In the genomic region with DNA sequence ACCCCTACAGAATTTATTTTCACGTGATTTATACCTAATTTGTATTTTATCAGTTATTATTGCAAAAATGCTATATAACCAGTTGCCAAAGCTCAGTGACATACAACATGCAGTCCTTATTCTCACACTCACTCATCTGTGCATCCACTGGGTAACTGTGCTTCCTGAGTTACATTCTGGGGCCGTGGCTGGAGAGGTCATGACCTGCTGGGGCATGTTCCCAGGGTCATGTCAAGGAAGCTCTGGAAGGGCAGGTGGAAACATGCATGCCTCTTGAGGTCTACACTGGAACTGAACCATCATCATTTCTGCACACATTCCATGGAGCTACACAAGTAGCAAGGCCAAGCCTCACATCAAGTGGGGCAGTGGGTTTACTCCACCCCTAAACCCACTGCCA, we compare ENCODE assay signal across 38 cellular contexts.
"Had no signal": no experiment of that assay in that cellular context is flagged by ENCODE, and none has a peak within 500 bp of the region (broad histone marks: within the 10 kb centered on the region; RNA-seq: fewer than 3 reads in every experiment).

No MANE protein-coding gene starts in this region.

- H3K4me3 Mint-ChIP-seq: activated naive CD4-positive, alpha-beta T cell treated with anti-CD3 and anti-CD28 coated beads for 36 hours; activated naive CD4-positive, alpha-beta T cell treated with anti-CD3 and anti-CD28 coated beads, Interleukin-2, amount 10 ng/mL, durations not matched to agents 7 days and 5 days; activated naive CD4-positive, alpha-beta T cell treated with anti-CD3 and anti-CD28 coated beads, Interleukin-2, amount 50 U/mL, for 24 hours; activated naive CD8-positive, alpha-beta T cell; activated naive CD8-positive, alpha-beta T cell treated with anti-CD3 and anti-CD28 coated beads for 36 hours; activated naive CD8-positive, alpha-beta T cell treated with anti-CD3 and anti-CD28 coated beads, Interleukin-2, amount 10 ng/mL, durations not matched to agents 7 days and 5 days; activated T-cell treated with anti-CD3 and anti-CD28 coated beads, Interleukin-2, amount 50 U/mL, for 24 hours; activated T-cell treated with anti-CD3 and anti-CD28 coated beads, Interleukin-2, amount 50 U/mL, for 4 hours; activated T-cell treated with anti-CD3 and anti-CD28 coated beads, Interleukin-2, amount 50 U/mL, for 72 hours; activated T-helper 1 cell treated with anti-CD3 and anti-CD28 coated beads, Interleukin-12 subunit alpha, Interleukin-12 subunit beta, Interleukin-2, Interleukin-4 antibody, amounts not matched to agents 30 ng/mL and 10 ng/mL and 1 ng/mL, durations not matched to agents 14 hours and 24 hours and 36 hours; activated T-helper 17 cell treated with anti-CD3 and anti-CD28 coated beads, Interleukin-2, amount 50 U/mL, for 72 hours; brain; central memory CD8-positive, alpha-beta T cell had no signal

- H3K9me3 Mint-ChIP-seq: activated naive CD4-positive, alpha-beta T cell treated with anti-CD3 and anti-CD28 coated beads for 36 hours; activated naive CD4-positive, alpha-beta T cell treated with anti-CD3 and anti-CD28 coated beads, Interleukin-2, amount 50 U/mL, for 24 hours had no signal

- H3K27ac Mint-ChIP-seq: activated naive CD4-positive, alpha-beta T cell treated with anti-CD3 and anti-CD28 coated beads for 36 hours; activated naive CD4-positive, alpha-beta T cell treated with anti-CD3 and anti-CD28 coated beads, Interleukin-2, amount 10 ng/mL, durations not matched to agents 7 days and 5 days; activated naive CD4-positive, alpha-beta T cell treated with anti-CD3 and anti-CD28 coated beads, Interleukin-2, amount 50 U/mL, for 24 hours; activated naive CD4-positive, alpha-beta T cell treated with anti-CD3 and anti-CD28 coated beads, Interleukin-2, amount 50 U/mL, for 72 hours; activated naive CD8-positive, alpha-beta T cell; activated naive CD8-positive, alpha-beta T cell treated with anti-CD3 and anti-CD28 coated beads for 36 hours; activated naive CD8-positive, alpha-beta T cell treated with anti-CD3 and anti-CD28 coated beads, Interleukin-2, amount 10 ng/mL, durations not matched to agents 7 days and 5 days; activated T-cell treated with anti-CD3 and anti-CD28 coated beads, Interleukin-2, amount 50 U/mL, for 24 hours; activated T-cell treated with anti-CD3 and anti-CD28 coated beads, Interleukin-2, amount 50 U/mL, for 72 hours; activated T-helper 1 cell treated with anti-CD3 and anti-CD28 coated beads, Interleukin-12 subunit alpha, Interleukin-12 subunit beta, Interleukin-2, Interleukin-4 antibody, amounts not matched to agents 30 ng/mL and 10 ng/mL and 1 ng/mL, durations not matched to agents 14 hours and 24 hours and 36 hours; activated T-helper 17 cell treated with anti-CD3 and anti-CD28 coated beads, Interleukin-2, amount 50 U/mL, for 72 hours; activated T-helper 2 cell treated with anti-CD3 and anti-CD28 coated beads, Interferon-gamma antibody, Interleukin-2, Interleukin-4, amounts not matched to agents 10 μg/mL and 5 μg/mL and 100 μg/mL, durations not matched to agents 14 hours and 24 hours and 36 hours; brain had no signal

- H3K4me3 ChIP-seq: adrenal gland, ascending aorta, body of pancreas, breast epithelium, cardiac muscle cell had no signal

- H3K36me3 ChIP-seq: adrenal gland, ascending aorta, brain microvascular endothelial cell, breast epithelium, cardiac muscle cell had no signal

- H3K4me1 Mint-ChIP-seq: activated naive CD4-positive, alpha-beta T cell treated with anti-CD3 and anti-CD28 coated beads, Interleukin-2, amount 10 ng/mL, durations not matched to agents 7 days and 5 days; activated naive CD4-positive, alpha-beta T cell treated with anti-CD3 and anti-CD28 coated beads, Interleukin-2, amount 50 U/mL, for 24 hours; activated naive CD8-positive, alpha-beta T cell treated with anti-CD3 and anti-CD28 coated beads for 36 hours; activated naive CD8-positive, alpha-beta T cell treated with anti-CD3 and anti-CD28 coated beads, Interleukin-2, amount 10 ng/mL, durations not matched to agents 7 days and 5 days; activated T-helper 17 cell treated with anti-CD3 and anti-CD28 coated beads, Interleukin-2, amount 50 U/mL, for 72 hours; central memory CD8-positive, alpha-beta T cell had no signal

- ATAC-seq: activated naive CD4-positive, alpha-beta T cell treated with anti-CD3 and anti-CD28 coated beads, Interleukin-2, amount 50 U/mL, for 72 hours; activated T-cell treated with anti-CD3 and anti-CD28 coated beads, Interleukin-2, amount 50 U/mL, for 4 hours; activated T-cell treated with anti-CD3 and anti-CD28 coated beads, Interleukin-2, amount 50 U/mL, for 72 hours; activated T-helper 17 cell treated with anti-CD3 and anti-CD28 coated beads, Interleukin-2, amount 50 U/mL, for 72 hours; body of pancreas had no signal

- H3K27ac ChIP-seq: adrenal gland, ascending aorta, body of pancreas, brain microvascular endothelial cell, breast epithelium, cardiac muscle cell had no signal

- H3K9me3 ChIP-seq: adrenal gland, ascending aorta, body of pancreas, breast epithelium had no signal

- DNase-seq: activated effector memory CD4-positive, alpha-beta T cell treated with anti-CD3 and anti-CD28 coated beads, Interleukin-2, amount 50 U/mL, for 16 hours; activated effector memory CD4-positive, alpha-beta T cell treated with Interleukin-2 at 50 U/mL for 16 hours; activated gamma-delta T cell; activated gamma-delta T cell treated with Interleukin-2 at 50 U/mL for 16 hours; activated naive CD4-positive, alpha-beta T cell; activated naive CD4-positive, alpha-beta T cell treated with anti-CD3 and anti-CD28 coated beads for 36 hours; activated naive CD4-positive, alpha-beta T cell treated with anti-CD3 and anti-CD28 coated beads, Interleukin-2, amount 10 ng/mL, durations not matched to agents 7 days and 5 days; activated naive CD4-positive, alpha-beta T cell treated with anti-CD3 and anti-CD28 coated beads, Interleukin-2, amount 50 U/mL, for 16 hours; activated naive CD4-positive, alpha-beta T cell treated with Interleukin-2 at 50 U/mL for 16 hours; activated naive CD8-positive, alpha-beta T cell treated with anti-CD3 and anti-CD28 coated beads for 36 hours; activated naive CD8-positive, alpha-beta T cell treated with anti-CD3 and anti-CD28 coated beads, Interleukin-2, amount 10 ng/mL, durations not matched to agents 7 days and 5 days; activated T-cell treated with anti-CD3 and anti-CD28 coated beads for 4 hours; activated T-cell treated with anti-CD3 and anti-CD28 coated beads, Interleukin-2, amount 50 U/mL, for 1 hour; activated T-cell treated with anti-CD3 and anti-CD28 coated beads, Interleukin-2, amount 50 U/mL, for 24 hours; activated T-cell treated with anti-CD3 and anti-CD28 coated beads, Interleukin-2, amount 50 U/mL, for 4 hours; activated T-cell treated with anti-CD3 and anti-CD28 coated beads, Interleukin-2, amount 50 U/mL, for 48 hours; activated T-cell treated with anti-CD3 and anti-CD28 coated beads, Interleukin-2, amount 50 U/mL, for 72 hours; adrenal gland; amniotic stem cell; amygdala; anterior cingulate cortex; aorta; body of pancreas; brain microvascular endothelial cell; caudate nucleus; central memory CD4-positive, alpha-beta T cell; cerebellar nuclear complex had no signal

- H3K36me3 Mint-ChIP-seq: activated naive CD4-positive, alpha-beta T cell treated with anti-CD3 and anti-CD28 coated beads, Interleukin-2, amount 10 ng/mL, durations not matched to agents 7 days and 5 days; activated naive CD4-positive, alpha-beta T cell treated with anti-CD3 and anti-CD28 coated beads, Interleukin-2, amount 50 U/mL, for 24 hours; activated naive CD4-positive, alpha-beta T cell treated with anti-CD3 and anti-CD28 coated beads, Interleukin-2, amount 50 U/mL, for 72 hours; activated naive CD8-positive, alpha-beta T cell; activated naive CD8-positive, alpha-beta T cell treated with anti-CD3 and anti-CD28 coated beads for 36 hours; activated naive CD8-positive, alpha-beta T cell treated with anti-CD3 and anti-CD28 coated beads, Interleukin-2, amount 10 ng/mL, durations not matched to agents 7 days and 5 days; brain had no signal

- H3K27me3 Mint-ChIP-seq: activated naive CD4-positive, alpha-beta T cell treated with anti-CD3 and anti-CD28 coated beads, Interleukin-2, amount 10 ng/mL, durations not matched to agents 7 days and 5 days; activated naive CD4-positive, alpha-beta T cell treated with anti-CD3 and anti-CD28 coated beads, Interleukin-2, amount 50 U/mL, for 24 hours; activated naive CD8-positive, alpha-beta T cell; activated naive CD8-positive, alpha-beta T cell treated with anti-CD3 and anti-CD28 coated beads for 36 hours; activated naive CD8-positive, alpha-beta T cell treated with anti-CD3 and anti-CD28 coated beads, Interleukin-2, amount 10 ng/mL, durations not matched to agents 7 days and 5 days; activated T-cell treated with anti-CD3 and anti-CD28 coated beads, Interleukin-2, amount 50 U/mL, for 24 hours; activated T-helper 17 cell treated with anti-CD3 and anti-CD28 coated beads, Interleukin-2, amount 50 U/mL, for 72 hours; brain; central memory CD8-positive, alpha-beta T cell had no signal

- H3K4me1 ChIP-seq: adrenal gland, ascending aorta, body of pancreas, breast epithelium had no signal

- H3K27me3 ChIP-seq: adrenal gland, ascending aorta, body of pancreas, brain microvascular endothelial cell, breast epithelium, cardiac muscle cell had no signal
